ENCODE assay signal across 11 cellular contexts in the genomic region with DNA sequence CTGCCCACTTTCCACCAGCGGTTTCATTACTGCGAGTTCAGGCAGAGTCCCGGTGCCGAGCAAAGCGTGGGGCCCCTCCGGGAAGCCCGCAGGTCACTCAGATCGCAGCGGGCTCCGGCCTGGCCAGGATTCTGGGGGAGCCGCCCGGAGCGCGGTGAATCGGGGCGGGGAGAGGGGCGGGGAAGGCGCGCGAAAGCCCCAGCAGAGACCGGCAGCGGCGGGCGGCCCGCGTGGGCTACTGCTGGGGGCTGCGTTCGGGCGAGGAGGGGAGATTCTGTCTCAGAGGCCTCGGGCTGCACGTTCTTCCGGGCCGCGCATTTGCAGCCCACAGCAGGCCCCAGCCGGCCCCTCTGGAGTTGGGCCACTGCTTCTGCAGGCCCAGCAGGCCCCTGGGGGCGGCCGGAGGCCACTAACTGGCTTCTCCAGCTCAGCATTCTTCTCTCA.
DNase-seq lines count a peak whose midpoint lies in the region; ATAC-seq and TF ChIP-seq lines count a peak whose summit lies in the region.
"Had no signal": no experiment of that assay in that cellular context is flagged by ENCODE, and none has a peak within 500 bp of the region (broad histone marks: within the 10 kb centered on the region; RNA-seq: fewer than 3 reads in every experiment).

No MANE protein-coding gene starts in this region.

- DNase-seq in Right ventricle myocardium superior (no peak), Right ventricle myocardium inferior (ENCODE audit: missing footprints) (no peak), cardiac septum (ENCODE audit: low spot score) (peak; percentile 66), nephron progenitor cell (peak; percentile 58), uterus (no peak), globus pallidus (ENCODE audit: low spot score) (no peak)
- DNase-seq: NCI-H774; stimulated activated CD4-positive, alpha-beta T cell treated with anti-CD3 and anti-CD28 coated beads, Interleukin-2, amount 100 ng/mL, for 48 hours had no signal

- H3K9me3 Mint-ChIP-seq in nephron progenitor cell = no peaks in the 10 kb centered on the region
- H3K9me3 Mint-ChIP-seq: T-helper 2 cell treated with Interferon-gamma antibody and Interleukin-4, amounts not matched to agents 5 μg/mL and 100 μg/mL, for 36 hours had no signal

- H3K4me3 ChIP-seq in uterus = peak overlapping the region; percentile 28 to 31

- peaks cover 3% of the 10 kb centered on the region for H3K27me3 Mint-ChIP-seq in nephron progenitor cell (ENCODE audit: low read depth, poor library complexity)

- intact Hi-C loops in Right ventricle myocardium superior (cut with DNase I) = no loop called here
- intact Hi-C loops in Right ventricle myocardium inferior (cut with DNase I) = no loop called here
- intact Hi-C loops in cardiac septum (cut with DNase I) = no loop called here
- intact Hi-C loops in uterus (cut with DNase I; ENCODE audit: low total_unique reads) = no loop called here

- no peak for TF ChIP-seq POLR2A in uterus (IDR thresholded peaks at IDR 0.05)

- H3K36me3 ChIP-seq in uterus = no peaks in the 10 kb centered on the region

- H3K36me3 Mint-ChIP-seq in nephron progenitor cell (ENCODE audit: low read depth) = peaks cover 3% of the 10 kb centered on the region

- H3K4me1 Mint-ChIP-seq in nephron progenitor cell = peaks cover 52% of the 10 kb centered on the region

- peak overlapping the region; percentile 65 for H3K4me3 Mint-ChIP-seq in nephron progenitor cell

- peak overlapping the region; percentile 18 for H3K27ac Mint-ChIP-seq in nephron progenitor cell
- H3K27ac Mint-ChIP-seq: T-helper 2 cell treated with Interferon-gamma antibody and Interleukin-4, amounts not matched to agents 5 μg/mL and 100 μg/mL, for 36 hours had no signal

- peak; percentile 21 for ATAC-seq in Right ventricle myocardium superior (ENCODE audit: poor library complexity)
- ATAC-seq in Right ventricle myocardium inferior = no peak
- ATAC-seq in HG02970 (IDR thresholded peaks at IDR 0.05; ENCODE audit: low FRiP score, unreplicated experiment) = no peak
- no peak for ATAC-seq in HG03342 (IDR thresholded peaks at IDR 0.05; ENCODE audit: unreplicated experiment)

- TF ChIP-seq CTCF in nephron progenitor cell (IDR thresholded peaks at IDR 0.05) (no peak), uterus (IDR thresholded peaks at IDR 0.05) (no peak)

- peaks cover 0 to 8% of the 10 kb centered on the region in 2 donors for H3K4me1 ChIP-seq in uterus

- H3K27me3 ChIP-seq in uterus = no peaks in the 10 kb centered on the region

- H3K9me3 ChIP-seq in uterus = no peaks in the 10 kb centered on the region

- no peak overlapping the region for H3K27ac ChIP-seq in uterus

Comparison
In these comparisons a context has a peak if more than half of its experiments do, and no peak if none do; other contexts are left out.
1. DNase-seq: peak in cardiac septum (single experiment) and nephron progenitor cell (single experiment); none in Right ventricle myocardium superior (single experiment), Right ventricle myocardium inferior (single experiment), uterus (0 of 2) and globus pallidus (single experiment).